1 cellular context compared by ENCODE assay signal in the genomic region with DNA sequence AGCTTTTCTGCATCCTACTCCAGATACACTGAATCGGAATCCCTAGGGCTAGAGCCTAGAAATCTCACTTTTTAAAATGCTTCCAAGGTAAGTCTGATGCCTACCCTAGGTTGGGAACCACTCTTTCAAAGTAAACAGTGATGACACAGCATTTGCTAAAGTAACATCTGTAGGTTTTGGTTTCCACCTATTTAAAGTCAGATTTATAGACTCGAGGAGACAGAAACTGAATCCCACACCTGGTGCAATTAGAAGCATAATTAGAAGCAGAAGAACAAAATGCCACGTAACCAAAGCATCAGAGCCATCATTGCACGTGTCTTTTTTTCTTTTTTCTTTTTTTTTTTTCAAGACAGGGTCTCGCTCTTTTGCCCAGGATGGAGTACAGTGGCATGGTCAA.
TF ChIP-seq lines count a peak whose summit lies in the region.

No MANE protein-coding gene starts in this region.

TF ChIP-seq in IMR-90, 13 proteins besides CTCF, POLR2A, EP300 and RAD21 (continued from another document):
- TF ChIP-seq, protein P1, sequence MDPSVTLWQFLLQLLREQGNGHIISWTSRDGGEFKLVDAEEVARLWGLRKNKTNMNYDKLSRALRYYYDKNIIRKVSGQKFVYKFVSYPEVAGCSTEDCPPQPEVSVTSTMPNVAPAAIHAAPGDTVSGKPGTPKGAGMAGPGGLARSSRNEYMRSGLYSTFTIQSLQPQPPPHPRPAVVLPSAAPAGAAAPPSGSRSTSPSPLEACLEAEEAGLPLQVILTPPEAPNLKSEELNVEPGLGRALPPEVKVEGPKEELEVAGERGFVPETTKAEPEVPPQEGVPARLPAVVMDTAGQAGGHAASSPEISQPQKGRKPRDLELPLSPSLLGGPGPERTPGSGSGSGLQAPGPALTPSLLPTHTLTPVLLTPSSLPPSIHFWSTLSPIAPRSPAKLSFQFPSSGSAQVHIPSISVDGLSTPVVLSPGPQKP (IDR thresholded peaks at IDR 0.05; ENCODE audit: borderline replicate concordance, low read depth, low read length), result no peak
- TF ChIP-seq FOS (IDR thresholded peaks at IDR 0.05; ENCODE audit: low read depth, low read length), result no peak
- no peak for TF ChIP-seq MAFK (IDR thresholded peaks at IDR 0.05; ENCODE audit: low read depth, low read length)
- no peak for TF ChIP-seq MAZ (IDR thresholded peaks at IDR 0.05; ENCODE audit: borderline replicate concordance, low read depth, low read length)
